In the genomic region with DNA sequence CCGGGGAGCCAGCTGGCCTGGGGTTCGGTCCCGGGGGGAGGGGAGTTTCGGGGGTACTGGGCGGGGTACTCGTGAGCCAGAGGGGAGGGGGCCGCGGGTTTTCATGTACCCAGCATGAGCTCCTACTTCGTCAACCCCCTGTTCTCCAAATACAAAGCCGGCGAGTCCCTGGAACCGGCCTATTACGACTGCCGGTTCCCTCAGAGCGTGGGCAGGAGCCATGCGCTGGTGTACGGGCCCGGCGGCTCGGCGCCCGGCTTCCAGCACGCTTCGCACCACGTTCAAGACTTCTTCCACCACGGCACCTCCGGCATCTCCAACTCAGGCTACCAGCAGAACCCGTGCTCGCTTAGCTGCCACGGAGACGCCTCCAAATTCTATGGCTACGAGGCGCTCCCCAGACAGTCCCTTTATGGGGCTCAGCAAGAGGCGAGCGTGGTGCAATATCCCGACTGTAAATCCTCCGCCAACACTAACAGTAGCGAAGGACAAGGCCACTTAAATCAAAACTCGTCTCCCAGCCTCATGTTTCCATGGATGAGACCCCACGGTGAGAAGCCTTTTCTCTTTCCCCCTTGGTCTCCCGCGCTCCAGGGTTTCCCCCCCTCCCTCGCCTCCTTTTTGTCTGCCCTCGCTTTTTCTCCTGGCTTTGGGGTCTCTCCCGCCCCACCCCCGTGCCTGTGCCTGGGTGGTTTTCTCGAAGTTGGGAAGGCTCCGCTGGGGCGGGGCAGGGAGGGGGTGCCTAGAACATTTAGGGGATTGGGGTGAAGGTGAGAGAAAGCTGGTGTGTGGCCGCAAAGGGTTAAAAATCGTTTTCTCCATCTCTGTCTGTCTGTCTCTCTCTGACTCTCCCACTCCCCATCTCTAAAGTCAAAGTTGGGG, we compare ENCODE assay signal across 10 cellular contexts. TPM values are rescaled to one million over a fixed set of nuclear protein-coding genes. Genes with fewer than 3 reads are reported as not detected.
A peak's percentile ranks its signal among the peaks of the same experiment; 100 is the strongest.
DNase-seq lines count a peak whose midpoint lies in the region; ATAC-seq and TF ChIP-seq lines count a peak whose summit lies in the region.
"Had no signal": no experiment of that assay in that cellular context is flagged by ENCODE, and none has a peak within 500 bp of the region (broad histone marks: within the 10 kb centered on the region; RNA-seq: fewer than 3 reads in every experiment).

No MANE protein-coding gene starts in this region.

- intact Hi-C loops in Caco-2 (cut with micrococcal nuclease; ENCODE audit: unreplicated experiment) (no loop called here), psoas muscle (cut with DNase I) (loop anchor here in 1 of 2 donors (5.0 kb wide), 1 partner anchor 188 kb away; no protein-coding TSS in a partner anchor)

- H3K27me3 ChIP-seq in Caco-2 (replicated peaks; ENCODE audit: control insufficient read depth, insufficient read depth, low read length) (no peaks in the 10 kb centered on the region), NT2/D1 (ENCODE audit: insufficient read depth, insufficient read length) (peaks cover 97% of the 10 kb centered on the region), psoas muscle (ENCODE audit: insufficient read depth in 3 of 3, low read length in 2 of 3) (no peaks in the 10 kb centered on the region)

- peak overlapping the region; percentile 63 for H3K4me3 ChIP-seq in Caco-2 (ENCODE audit: low read depth, low read length)
- H3K4me3 ChIP-seq in NT2/D1 (ENCODE audit: insufficient read length, low read depth), result peak overlapping the region; percentile 15
- peak overlapping the region; percentile 74 for H3K4me3 ChIP-seq in psoas muscle
- H3K4me3 ChIP-seq: K562 had no signal

- TSS peak; percentile 36 for BruUV-seq in Caco-2 (replicated peaks; lab: Mats Ljungman, UMichigan)

- H3K4me1 Mint-ChIP-seq in Caco-2 (ENCODE audit: low read depth, unreplicated experiment) (peaks cover 30% of the 10 kb centered on the region), chondrocyte (ENCODE audit: low read depth) (peaks cover 12% of the 10 kb centered on the region)

- H3K4me1 ChIP-seq in Caco-2 (peaks cover 59% of the 10 kb centered on the region), NT2/D1 (ENCODE audit: insufficient read depth, insufficient read length) (peaks cover 5% of the 10 kb centered on the region), psoas muscle (peaks cover 15% of the 10 kb centered on the region)

- H3K9me3 Mint-ChIP-seq in Caco-2 (ENCODE audit: unreplicated experiment) (no peaks in the 10 kb centered on the region), chondrocyte (ENCODE audit: low read depth) (no peaks in the 10 kb centered on the region)

- ATAC-seq in psoas muscle, result peak; percentile 22 to 43 (median 33)
- no peak for ATAC-seq in HG03520 (IDR thresholded peaks at IDR 0.05; ENCODE audit: unreplicated experiment)
- no peak for ATAC-seq in HG02571 (IDR thresholded peaks at IDR 0.05; ENCODE audit: unreplicated experiment)
- ATAC-seq: K562, left lobe of liver had no signal

- H3K4me3 Mint-ChIP-seq in Caco-2 (ENCODE audit: unreplicated experiment), result peak overlapping the region; percentile 60
- H3K4me3 Mint-ChIP-seq in chondrocyte (ENCODE audit: unreplicated experiment), result peak overlapping the region; percentile 53

- H3K36me3 Mint-ChIP-seq in Caco-2 (ENCODE audit: insufficient read depth, unreplicated experiment) (peaks cover 6% of the 10 kb centered on the region), chondrocyte (ENCODE audit: low read depth) (no peaks in the 10 kb centered on the region)

- in situ Hi-C loops in G401 (cut with HindIII; ENCODE audit: low sequenced_read_pairs), result loop anchor here (25.0 kb wide), 1 partner anchor 178 kb away; the partner anchor contains the start of gene SMUG1

- peak overlapping the region; percentile 99 for H3K27ac ChIP-seq in psoas muscle

- TF ChIP-seq CTCF in Caco-2 (IDR thresholded peaks at IDR 0.05; ENCODE audit: insufficient read depth in 1 of 2, low read depth in 1 of 2, low read length in 1 of 2, severe bottlenecking in 1 of 2, unreplicated experiment in 1 of 2) (no peak), chondrocyte (IDR thresholded peaks at IDR 0.05) (no peak), psoas muscle (IDR thresholded peaks at IDR 0.05) (no peak)

- H3K36me3 ChIP-seq in Caco-2 (ENCODE audit: control insufficient read depth, insufficient read depth, low read length), result no peaks in the 10 kb centered on the region; the same call in 1 of the 2 replicates
- H3K36me3 ChIP-seq in NT2/D1 (ENCODE audit: insufficient read depth, insufficient read length, low read length), result no peaks in the 10 kb centered on the region
- H3K36me3 ChIP-seq in psoas muscle (ENCODE audit: insufficient read depth in 1 of 2, low read depth in 1 of 2), result no peaks in the 10 kb centered on the region

- H3K9me3 ChIP-seq in Caco-2 (no peaks in the 10 kb centered on the region), NT2/D1 (ENCODE audit: insufficient read depth, low read length) (no peaks in the 10 kb centered on the region), psoas muscle (no peaks in the 10 kb centered on the region)

- peak overlapping the region; percentile 81 for H3K27ac Mint-ChIP-seq in Caco-2 (ENCODE audit: unreplicated experiment)
- H3K27ac Mint-ChIP-seq in chondrocyte (ENCODE audit: unreplicated experiment), result no peak overlapping the region

- CTCF ChIA-PET in Caco-2 (lab: Charles Lee), result interaction anchor here (0.6 to 5.3 kb wide), 27 partner anchors 8 to 277 kb away, joined by 3 to 84 read pairs (median 4); partner anchors contain the start of genes HOXC10, HOXC4, HOXC5 and HOXC6

- 19 to 25% (median 19%) methylated on average over 48 to 51 of the region's 51 CpGs for WGBS in psoas muscle, 3 donors

- POLR2A ChIA-PET in Caco-2 (lab: Charles Lee), result interaction anchor here (0.5 to 1.8 kb wide), 10 partner anchors 8 to 1672 kb away, joined by 3 to 22 read pairs (median 4); partner anchors contain the start of genes CBX5, COPZ1, HNRNPA1 and SMUG1

- DNase-seq in Caco-2, result no peak
- no peak for DNase-seq in NT2/D1 (ENCODE audit: low read depth, low spot score)
- no peak for DNase-seq in chondrocyte (ENCODE audit: low spot score)
- peak in 1 of 2 donors; percentile 62 for DNase-seq in psoas muscle
- no peak for DNase-seq in activated CD8-positive, alpha-beta memory T cell treated with anti-CD3 and anti-CD28 coated beads, Interleukin-2, amount 50 U/mL, for 48 hours
- no peak for DNase-seq in G401 (ENCODE audit: low spot score)

- no peaks in the 10 kb centered on the region for H3K27me3 Mint-ChIP-seq in Caco-2 (ENCODE audit: insufficient read depth, unreplicated experiment)
- H3K27me3 Mint-ChIP-seq in chondrocyte (ENCODE audit: low read depth), result peaks cover 83% of the 10 kb centered on the region

- peak overlapping the region; percentile 38 for H3K9ac ChIP-seq in NT2/D1 (ENCODE audit: insufficient read length, low read depth)

RNA-seq across cellular contexts. Expression of gene HOXC8, which starts 0.6 kb away (rescaled TPM):
- 10.8 and 11.3 TPM in 2 replicates for total RNA-seq in Caco-2 (2022)
- not detected in 3 replicates for total RNA-seq in chondrocyte
- total RNA-seq in psoas muscle, result 10 to 100 TPM in 1 of 4 donors, 1 to 10 TPM in 3; 6.7 to 10.2 (median 9.0) TPM
- 1 to 10 TPM; 1.6 to 8.8 (median 3.3) TPM for polyA plus RNA-seq in psoas muscle
- 0.07 and 0.18 TPM in 2 replicates for total RNA-seq in G401 (2014; rRNA removed; shearing (Covaris generic))
- total RNA-seq: left lobe of liver had no signal

RNA-seq across cellular contexts. Expression of gene HOXC9, which starts 9.5 kb away (rescaled TPM):
- total RNA-seq in Caco-2 (2022), result 2.9 and 3.1 TPM in 2 replicates
- total RNA-seq in chondrocyte, result not detected in 3 replicates
- 10 to 100 TPM in 2 of 4 donors, 1 to 10 TPM in 2; 6.4 to 14.6 (median 9.2) TPM for total RNA-seq in psoas muscle
- 10 to 100 TPM in 2 of 3 donors, 1 to 10 TPM in 1; 8.8 to 31.1 (median 16.4) TPM for polyA plus RNA-seq in psoas muscle
- 17.3 and 18.7 TPM in 2 replicates for total RNA-seq in G401 (2014; rRNA removed; shearing (Covaris generic))
- total RNA-seq: left lobe of liver had no signal

RNA-seq across cellular contexts. Expression of gene HOXC6, which starts 18.8 kb away (rescaled TPM):
- total RNA-seq in Caco-2 (2022) (10.2 and 12.1 TPM in 2 replicates), chondrocyte (not detected in 3 replicates), psoas muscle (10 to 100 TPM in 2 of 4 donors, 1 to 10 TPM in 2; 5.2 to 23.6 (median 12.5) TPM)
- polyA plus RNA-seq in psoas muscle, result 1 to 10 TPM; 2.2 to 9.5 (median 4.7) TPM
- 3.7 and 4.1 TPM in 2 replicates for total RNA-seq in G401 (2014; rRNA removed; shearing (Covaris generic))
- total RNA-seq: left lobe of liver had no signal

RNA-seq across cellular contexts. Expression of gene HOXC5, which starts 23.4 kb away (rescaled TPM):
- total RNA-seq in Caco-2 (2022) (3.4 and 3.6 TPM in 2 replicates), chondrocyte (not detected in 3 replicates), psoas muscle (1 to 10 TPM in 2 of 4 donors, under 1 TPM in 2; 0.25 to 3.3 (median 1.1) TPM)
- polyA plus RNA-seq in psoas muscle, result under 1 TPM; 0.03 to 0.58 (median 0.04) TPM
- total RNA-seq in G401 (2014; rRNA removed; shearing (Covaris generic)), result not detected in 2 replicates
- total RNA-seq: left lobe of liver had no signal

RNA-seq across cellular contexts. Expression of gene HOXC10, which starts 24.5 kb away (rescaled TPM):
- 4.0 and 4.5 TPM in 2 replicates for total RNA-seq in Caco-2 (2022)
- total RNA-seq in chondrocyte, result not detected in 3 replicates
- total RNA-seq in psoas muscle, result 10 to 100 TPM in 2 of 4 donors, 1 to 10 TPM in 2; 3.0 to 79.4 (median 34.3) TPM
- 100 to 1,000 TPM in 1 of 3 donors, 10 to 100 TPM in 2; 43.4 to 129 (median 74.1) TPM for polyA plus RNA-seq in psoas muscle
- 16.7 and 48.6 TPM in 2 replicates for total RNA-seq in G401 (2014; rRNA removed; shearing (Covaris generic))

Comparison
In these comparisons a context has a peak if more than half of its experiments do, and no peak if none do; other contexts are left out.
1. H3K4me3 ChIP-seq: peak in every context shown above with its lines; median percentile 74 in psoas muscle; 63 in Caco-2; 15 in NT2/D1.
2. ATAC-seq: peak in psoas muscle (4 of 4); none in HG03520 (single experiment) and HG02571 (single experiment).